Comparison of ENCODE assay signal across 8 cellular contexts in genomic region chr14:50002926-50003212, GRCh38.
DNase-seq lines count a peak whose midpoint lies in the region; ATAC-seq and TF ChIP-seq lines count a peak whose summit lies in the region.

No MANE protein-coding gene starts in this region.

- TF ChIP-seq CTCF in OCI-LY7 (conservative IDR thresholded peaks at IDR 0.05; ENCODE audit: low read length): no peak
- no peak for TF ChIP-seq CTCF in endodermal cell (conservative IDR thresholded peaks at IDR 0.05)

- no peak overlapping the region for H2AK5ac ChIP-seq in neuronal stem cell (ENCODE audit: low read depth, low read length)

- H3K4ac ChIP-seq in neuronal stem cell (ENCODE audit: low read length): no peak overlapping the region

- H3K27ac Mint-ChIP-seq in CD4-positive, alpha-beta memory T cell: peak overlapping the region; percentile 96 to 99 (median 98)
- no peak overlapping the region for H3K27ac Mint-ChIP-seq in endodermal cell

- CTCF ChIA-PET in CD4-positive, alpha-beta memory T cell (lab: Charles Lee; ENCODE audit: partially characterized antibody): interaction anchor here (0.9 to 7.0 kb wide), 25 partner anchors 9 to 150 kb away, joined by 3 to 182 read pairs (median 6); partner anchors contain the start of genes ARF6 and NEMF
- CTCF ChIA-PET in OCI-LY7 (lab: Charles Lee; ENCODE audit: unreplicated experiment): interaction anchor here (0.6 kb wide), 2 partner anchors 59 to 111 kb away, joined by 3 read pairs; no protein-coding TSS in a partner anchor

- no peak overlapping the region for H2BK5ac ChIP-seq in neuronal stem cell (ENCODE audit: low read length)

- H3K79me2 ChIP-seq in OCI-LY7 (ENCODE audit: insufficient read depth, low read depth, low read length): peaks cover 5% of the 10 kb centered on the region; the same call in 1 of the 2 replicates

- peak overlapping the region; percentile 83 to 96 (median 87) for H3K4me3 Mint-ChIP-seq in CD4-positive, alpha-beta memory T cell
- peak overlapping the region; percentile 53 for H3K4me3 Mint-ChIP-seq in endodermal cell

- no TSS peak for BruUV-seq in OCI-LY7 (replicated peaks; lab: Mats Ljungman, UMichigan)

- H2BK15ac ChIP-seq in neuronal stem cell (ENCODE audit: low read length): no peak overlapping the region

- H3K36me3 Mint-ChIP-seq in CD4-positive, alpha-beta memory T cell: peaks cover 0 to 2% of the 10 kb centered on the region in 2 donors
- H3K36me3 Mint-ChIP-seq in endodermal cell (ENCODE audit: low read depth): no peaks in the 10 kb centered on the region

- H3K4me1 Mint-ChIP-seq in CD4-positive, alpha-beta memory T cell: peaks cover 43 to 69% (median 54%) of the 10 kb centered on the region in 4 donors
- H3K4me1 Mint-ChIP-seq in endodermal cell: peaks cover 39% of the 10 kb centered on the region

- intact Hi-C loops in CD4-positive, alpha-beta memory T cell (cut with micrococcal nuclease): loop anchor here (1.0 kb wide), 6 partner anchors 37 to 141 kb away; no protein-coding TSS in a partner anchor
- intact Hi-C loops in OCI-LY7 (cut with micrococcal nuclease; ENCODE audit: unreplicated experiment): loop anchor here (1.0 to 5.0 kb wide), 7 partner anchors 73 to 529 kb away; partner anchors contain the start of genes LRR1 and MAP4K5

- H3K18ac ChIP-seq in neuronal stem cell (ENCODE audit: low read length): peak overlapping the region; percentile 76

- ATAC-seq in HG03108 (IDR thresholded peaks at IDR 0.05; ENCODE audit: unreplicated experiment): no peak
- no peak for ATAC-seq in left lobe of liver
- ATAC-seq in GM18907 (IDR thresholded peaks at IDR 0.05; ENCODE audit: unreplicated experiment): no peak

- POLR2A ChIA-PET in CD4-positive, alpha-beta memory T cell (lab: Charles Lee; ENCODE audit: partially characterized antibody): interaction anchor here (0.5 to 10.5 kb wide), 36 partner anchors 8 to 534 kb away, joined by 3 to 486 read pairs (median 8); partner anchors contain the start of genes ARF6, DNAAF2, MGAT2 and NEMF
- POLR2A ChIA-PET in OCI-LY7 (lab: Charles Lee): interaction anchor here (0.5 to 15.9 kb wide), 8 partner anchors 28 to 140 kb away, joined by 3 to 261 read pairs (median 12); partner anchors contain the start of gene ARF6

- no peaks in the 10 kb centered on the region for H4K20me1 ChIP-seq in OCI-LY7 (ENCODE audit: insufficient read depth, low read length)

- H3K27me3 ChIP-seq in CD4-positive, alpha-beta memory T cell (ENCODE audit: insufficient read depth, low read length): no peaks in the 10 kb centered on the region
- H3K27me3 ChIP-seq in endodermal cell (ENCODE audit: control insufficient read depth, insufficient read depth, low read length, poor library complexity, severe bottlenecking) (peaks cover 30% of the 10 kb centered on the region), neuronal stem cell (ENCODE audit: control insufficient read depth in 3 of 3, insufficient read depth in 3 of 3, low read depth in 1 of 3, low read length in 3 of 3) (peaks cover 0 to 86% (median 45%) of the 10 kb centered on the region in 3 experiments)

- no peak overlapping the region for H2BK120ac ChIP-seq in neuronal stem cell (ENCODE audit: low read depth, low read length)

- H3K23ac ChIP-seq in neuronal stem cell (ENCODE audit: low read depth, low read length, poor library complexity): peak overlapping the region; percentile 6

- no peaks in the 10 kb centered on the region for H3K27me3 Mint-ChIP-seq in CD4-positive, alpha-beta memory T cell
- H3K27me3 Mint-ChIP-seq in endodermal cell (ENCODE audit: insufficient read depth): peaks cover 34% of the 10 kb centered on the region

- H4K91ac ChIP-seq in neuronal stem cell (ENCODE audit: low read depth, low read length, poor library complexity): no peak overlapping the region

- peak overlapping the region; percentile 65 to 69 for H3K4me3 ChIP-seq in CD4-positive, alpha-beta memory T cell (ENCODE audit: low read length in 2 of 2)
- H3K4me3 ChIP-seq in OCI-LY7 (ENCODE audit: low read depth, low read length, poor library complexity, severe bottlenecking) (peak overlapping the region; percentile 67), endodermal cell (ENCODE audit: low read length) (peak overlapping the region; percentile 67), neuronal stem cell (ENCODE audit: low read length in 2 of 2) (peak overlapping the region; percentile 33 to 72)

- no peaks in the 10 kb centered on the region for H3K9me3 ChIP-seq in CD4-positive, alpha-beta memory T cell (ENCODE audit: control insufficient read depth in 1 of 2, low read length in 2 of 2)
- H3K9me3 ChIP-seq in OCI-LY7 (ENCODE audit: low read length) (no peaks in the 10 kb centered on the region), endodermal cell (ENCODE audit: control insufficient read depth, low read length) (no peaks in the 10 kb centered on the region), neuronal stem cell (replicated peaks in 1 of 2; ENCODE audit: control insufficient read depth in 2 of 2, insufficient read depth in 1 of 2, low read depth in 1 of 2, low read length in 2 of 2) (no peaks in the 10 kb centered on the region)

- H3K36me3 ChIP-seq in CD4-positive, alpha-beta memory T cell (ENCODE audit: insufficient read depth, low read length): no peaks in the 10 kb centered on the region
- no peaks in the 10 kb centered on the region for H3K36me3 ChIP-seq in OCI-LY7 (ENCODE audit: insufficient read depth, low read length)
- no peaks in the 10 kb centered on the region for H3K36me3 ChIP-seq in endodermal cell (ENCODE audit: control insufficient read depth, insufficient read depth, low read length)
- no peaks in the 10 kb centered on the region for H3K36me3 ChIP-seq in neuronal stem cell (replicated peaks in 1 of 2; ENCODE audit: control insufficient read depth in 2 of 2, insufficient read depth in 2 of 2, low read length in 2 of 2)

- peaks cover 63% of the 10 kb centered on the region for H3K4me1 ChIP-seq in CD4-positive, alpha-beta memory T cell (ENCODE audit: insufficient read depth, low read length)
- peaks cover 83% of the 10 kb centered on the region for H3K4me1 ChIP-seq in OCI-LY7 (ENCODE audit: insufficient read depth, low read length, poor library complexity, severe bottlenecking)
- peaks cover 21% of the 10 kb centered on the region for H3K4me1 ChIP-seq in endodermal cell (ENCODE audit: control insufficient read depth, insufficient read depth, low read length)
- H3K4me1 ChIP-seq in neuronal stem cell (ENCODE audit: control insufficient read depth in 2 of 2, insufficient read depth in 1 of 2, low read depth in 1 of 2, low read length in 2 of 2): peaks cover 7 to 13% of the 10 kb centered on the region in 2 donors

- H3K14ac ChIP-seq in neuronal stem cell (ENCODE audit: low read length): no peak overlapping the region

- peak overlapping the region; percentile 94 for H3K27ac ChIP-seq in CD4-positive, alpha-beta memory T cell (ENCODE audit: low read depth, low read length)
- H3K27ac ChIP-seq in OCI-LY7 (ENCODE audit: low read depth, low read length, poor library complexity, severe bottlenecking) (peak overlapping the region; percentile 93), endodermal cell (ENCODE audit: low read depth, low read length) (no peak overlapping the region), neuronal stem cell (replicated peaks; ENCODE audit: low read length) (no peak overlapping the region)

- peaks cover 0 to 3% (median 0%) of the 10 kb centered on the region in 8 donors for H3K9me3 Mint-ChIP-seq in CD4-positive, alpha-beta memory T cell
- H3K9me3 Mint-ChIP-seq in endodermal cell: no peaks in the 10 kb centered on the region

- no peaks in the 10 kb centered on the region for H3K9me2 ChIP-seq in OCI-LY7 (ENCODE audit: insufficient read depth, low read length)

- H2AFZ ChIP-seq in OCI-LY7 (ENCODE audit: low read length): peak overlapping the region; percentile 48; the same call in 1 of the 2 replicates
- peak overlapping the region; percentile 86 for H2AFZ ChIP-seq in neuronal stem cell (ENCODE audit: low read length)

- no peaks in the 10 kb centered on the region for H3K79me1 ChIP-seq in neuronal stem cell (ENCODE audit: low read depth, low read length)

- no peak for DNase-seq in CD4-positive, alpha-beta memory T cell
- no peak for DNase-seq in OCI-LY7 (ENCODE audit: low spot score)
- DNase-seq in endodermal cell: no peak
- DNase-seq in neuronal stem cell (ENCODE audit: low spot score): no peak
- no peak for DNase-seq in NCI-H1694 (lab: John Stamatoyannopoulos, UW)
- DNase-seq in left lobe of liver (ENCODE audit: low spot score): no peak

- H3K4me2 ChIP-seq in OCI-LY7 (ENCODE audit: low read length) (peak overlapping the region; percentile 86), neuronal stem cell (ENCODE audit: insufficient read depth, low read length, poor library complexity, severe bottlenecking) (peak overlapping the region; percentile 82)

- H3K9ac ChIP-seq in endodermal cell (ENCODE audit: extremely low read depth, low read length, poor library complexity, severe bottlenecking): no peak overlapping the region
- H3K9ac ChIP-seq in neuronal stem cell (ENCODE audit: low read depth, low read length, poor library complexity): no peak overlapping the region

- WGBS in endodermal cell (ENCODE audit: insufficient coverage in 1 of 2, insufficient read length in 1 of 2), 2 experiments: 60 to 63% methylated on average over 6 to 7 of the region's 7 CpGs
- no CpG with 5 or more reads among the region's 7 CpGs for WGBS in neuronal stem cell (ENCODE audit: extremely low coverage in 2 of 2, insufficient read length in 2 of 2, insufficient replicate concordance in 1 of 2), 2 donors

- H4K8ac ChIP-seq in neuronal stem cell (ENCODE audit: low read depth, low read length): no peak overlapping the region

- H2BK12ac ChIP-seq in neuronal stem cell (ENCODE audit: low read length): no peak overlapping the region

Comparison
In these comparisons a context has a peak if more than half of its experiments do, and no peak if none do; other contexts are left out.
1. H3K27ac ChIP-seq: peak in CD4-positive, alpha-beta memory T cell (single experiment) and OCI-LY7 (single experiment); none in endodermal cell (single experiment) and neuronal stem cell (single experiment).
2. Peak in every context shown above with its lines, with median percentiles within 50 percentile points of each other: H3K4me3 ChIP-seq.